8 cellular contexts compared by ENCODE assay signal in genomic region chr12:75437564-75437963, GRCh38. TPM values are rescaled to one million over a fixed set of nuclear protein-coding genes. Genes with fewer than 3 reads are reported as not detected.
DNase-seq lines count a peak whose midpoint lies in the region; ATAC-seq and TF ChIP-seq lines count a peak whose summit lies in the region.

No MANE protein-coding gene starts in this region.

- POLR2A ChIA-PET in A673 (lab: Charles Lee; ENCODE audit: low non-redundant PET): no interaction called here

- H3K27me3 ChIP-seq in A673 (replicated peaks; ENCODE audit: insufficient read depth, low read depth, low read length, poor library complexity) (no peaks in the 10 kb centered on the region), HAP-1 (ENCODE audit: low read depth) (no peaks in the 10 kb centered on the region), GM23338 (ENCODE audit: insufficient read depth) (no peaks in the 10 kb centered on the region), dorsolateral prefrontal cortex (no peaks in the 10 kb centered on the region)

- peaks cover 3% of the 10 kb centered on the region; the same call in 1 of the 3 replicates for H3K4me1 Mint-ChIP-seq in GM23338

- H3K9me2 ChIP-seq in GM23338 (ENCODE audit: insufficient read depth): 0 out of 2 replicates have a peak, but pooled peaks cover 11% of the 10 kb centered on the region

- H3K4me2 ChIP-seq in GM23338: no peak overlapping the region

- peaks cover 36% of the 10 kb centered on the region for H3K36me3 Mint-ChIP-seq in GM23338 (ENCODE audit: low read depth)

- intact Hi-C loops in A673 (cut with micrococcal nuclease; ENCODE audit: unreplicated experiment) (no loop called here), dorsolateral prefrontal cortex (cut with DNase I) (no loop called here)

- TF ChIP-seq POLR2A in NB4 (IDR thresholded peaks at IDR 0.05; ENCODE audit: extremely low read depth, insufficient read length): no peak

- no peak overlapping the region for H3K4me3 Mint-ChIP-seq in GM23338

- no peak overlapping the region for H3K4me3 ChIP-seq in A673 (ENCODE audit: low read depth, low read length, poor library complexity, severe bottlenecking)
- no peak overlapping the region for H3K4me3 ChIP-seq in NB4 (ENCODE audit: low read depth, low read length)
- H3K4me3 ChIP-seq in HAP-1: no peak overlapping the region
- no peak overlapping the region for H3K4me3 ChIP-seq in GM23338
- H3K4me3 ChIP-seq in dorsolateral prefrontal cortex: no peak overlapping the region

- H3F3A ChIP-seq in GM23338 (replicated peaks; ENCODE audit: low read depth): no peaks in the 10 kb centered on the region

- BruUV-seq in A673 (replicated peaks; lab: Mats Ljungman, UMichigan): no TSS peak

- H3K27ac ChIP-seq in A673 (ENCODE audit: low read depth, low read length, poor library complexity, severe bottlenecking) (no peak overlapping the region), GM23338 (ENCODE audit: low read depth) (no peak overlapping the region), dorsolateral prefrontal cortex (no peak overlapping the region)

- ATAC-seq in GM18858 (IDR thresholded peaks at IDR 0.05; ENCODE audit: unreplicated experiment) (peak; percentile 58), esophagus mucosa (peak; percentile 31), GM23338 (no peak)

- H3K9me3 Mint-ChIP-seq in GM23338: peaks cover 58% of the 10 kb centered on the region

- peaks cover 5% of the 10 kb centered on the region for H3K27me3 Mint-ChIP-seq in GM23338 (ENCODE audit: insufficient read depth, low read depth, poor library complexity)

- TF ChIP-seq CTCF in A673 (conservative IDR thresholded peaks at IDR 0.05; ENCODE audit: low read depth, low read length): 0 out of 2 replicates have a peak, but pooled peaks have one; percentile 23
- TF ChIP-seq CTCF in NB4 (IDR thresholded peaks at IDR 0.05; ENCODE audit: low read depth, low read length): no peak
- TF ChIP-seq CTCF in GM23338 (conservative IDR thresholded peaks at IDR 0.05; ENCODE audit: low read depth in 2 of 2): peak in 1 of 2 experiments; percentile 21; a peak in 1 of 4 replicates
- TF ChIP-seq CTCF in dorsolateral prefrontal cortex (IDR thresholded peaks at IDR 0.05 in 54 of 56, conservative IDR thresholded peaks at IDR 0.05 in 2 of 56; ENCODE audit: low read depth in 1 of 56, partially characterized antibody in 56 of 56): no peak

- H4K20me1 ChIP-seq in GM23338 (replicated peaks; ENCODE audit: insufficient read depth): no peaks in the 10 kb centered on the region

- peak; percentile 19 for DNase-seq in A673 (ENCODE audit: low spot score)
- peak; percentile 21 for DNase-seq in NB4 (ENCODE audit: low read depth)
- no peak for DNase-seq in HAP-1 (ENCODE audit: low spot score in 2 of 2)
- DNase-seq in GM23338 (ENCODE audit: low spot score): no peak
- DNase-seq in dorsolateral prefrontal cortex: no peak
- DNase-seq in GM03348 (ENCODE audit: low spot score): no peak

- no peaks in the 10 kb centered on the region for H3K79me2 ChIP-seq in GM23338 (replicated peaks; ENCODE audit: insufficient read depth)

- H3K4me1 ChIP-seq in A673 (ENCODE audit: insufficient read depth, low read length, poor library complexity, severe bottlenecking) (no peaks in the 10 kb centered on the region), HAP-1 (peaks cover 4% of the 10 kb centered on the region; the same call in 1 of the 2 replicates), GM23338 (ENCODE audit: insufficient read depth) (no peaks in the 10 kb centered on the region)

- H3K9me3 ChIP-seq in A673 (ENCODE audit: low read depth, low read length, poor library complexity, severe bottlenecking): no peaks in the 10 kb centered on the region
- H3K9me3 ChIP-seq in HAP-1: peaks cover 4% of the 10 kb centered on the region

- no peaks in the 10 kb centered on the region for H3K36me3 ChIP-seq in A673 (ENCODE audit: insufficient read depth, low read length, poor library complexity, severe bottlenecking)
- H3K36me3 ChIP-seq in HAP-1 (replicated peaks): no peaks in the 10 kb centered on the region
- no peaks in the 10 kb centered on the region; the same call in none of the 2 replicates for H3K36me3 ChIP-seq in GM23338 (ENCODE audit: insufficient read depth)

- H2AFZ ChIP-seq in GM23338: no peak overlapping the region

- in situ Hi-C loops in HAP-1 (cut with MboI; ENCODE audit: low sequenced_read_pairs): no loop called here

- CTCF ChIA-PET in A673 (lab: Charles Lee): no interaction called here

- no peak overlapping the region for H3K27ac Mint-ChIP-seq in GM23338

TF ChIP-seq in GM23338, 12 proteins besides CTCF, POLR2A, EP300 and RAD21 (continues in another document):
- TF ChIP-seq POLR2AphosphoS5 (IDR thresholded peaks at IDR 0.05; ENCODE audit: low read depth) (no peak), ZNF331 (CRISPR knock-in tag; IDR thresholded peaks at IDR 0.05; ENCODE audit: low read depth) (no peak), REST (IDR thresholded peaks at IDR 0.05; ENCODE audit: unreplicated experiment) (no peak), NANOG (IDR thresholded peaks at IDR 0.05; ENCODE audit: borderline replicate concordance) (no peak), ZNF114 (CRISPR knock-in tag; IDR thresholded peaks at IDR 0.05) (no peak), EZH2 (IDR thresholded peaks at IDR 0.05; ENCODE audit: low read depth, unreplicated experiment) (no peak), STAT1 (IDR thresholded peaks at IDR 0.05; ENCODE audit: unreplicated experiment) (no peak), JUNB (IDR thresholded peaks at IDR 0.05; ENCODE audit: unreplicated experiment) (no peak), CREB1 (CRISPR knock-in tag; IDR thresholded peaks at IDR 0.05; ENCODE audit: low read depth) (no peak)
- TF ChIP-seq, protein P1, sequence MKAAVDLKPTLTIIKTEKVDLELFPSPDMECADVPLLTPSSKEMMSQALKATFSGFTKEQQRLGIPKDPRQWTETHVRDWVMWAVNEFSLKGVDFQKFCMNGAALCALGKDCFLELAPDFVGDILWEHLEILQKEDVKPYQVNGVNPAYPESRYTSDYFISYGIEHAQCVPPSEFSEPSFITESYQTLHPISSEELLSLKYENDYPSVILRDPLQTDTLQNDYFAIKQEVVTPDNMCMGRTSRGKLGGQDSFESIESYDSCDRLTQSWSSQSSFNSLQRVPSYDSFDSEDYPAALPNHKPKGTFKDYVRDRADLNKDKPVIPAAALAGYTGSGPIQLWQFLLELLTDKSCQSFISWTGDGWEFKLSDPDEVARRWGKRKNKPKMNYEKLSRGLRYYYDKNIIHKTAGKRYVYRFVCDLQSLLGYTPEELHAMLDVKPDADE (IDR thresholded peaks at IDR 0.05): no peak

RNA-seq across cellular contexts. Expression of gene GLIPR1, which starts 43.0 kb away (rescaled TPM):
- total RNA-seq in A673 (2021) (11.3 and 19.7 TPM in 2 replicates), esophagus mucosa (4.1 TPM), dorsolateral prefrontal cortex (10 to 100 TPM in 113 of 120 experiments, 1 to 10 TPM in 7; 7.5 to 35.7 (median 20.7) TPM)
- total RNA-seq in GM23338 (2014; rRNA removed; shearing (Covaris generic)): 0.03 and 0.04 TPM in 2 replicates
- 4.8 and 6.1 TPM in 2 replicates for polyA plus RNA-seq in GM23338 (2016; fragmentation: Nextera tagmentation; extraction: Ambion mirVana)

RNA-seq across cellular contexts. Expression of gene GLIPR1L2, which starts 46.7 kb away (rescaled TPM):
- total RNA-seq in A673 (2021) (0.28 TPM in 1 of 2 replicates, not detected in the other), esophagus mucosa (0.24 TPM), dorsolateral prefrontal cortex (10 to 100 TPM in 1 of 120 experiments, 1 to 10 TPM in 118, under 1 TPM in 1; 0.80 to 10.4 (median 3.9) TPM)
- not detected in 2 replicates for total RNA-seq in GM23338 (2014; rRNA removed; shearing (Covaris generic))
- polyA plus RNA-seq in GM23338 (2016; fragmentation: Nextera tagmentation; extraction: Ambion mirVana): 0.08 and 0.12 TPM in 2 replicates

Comparison
In these comparisons a context has a peak if more than half of its experiments do, and no peak if none do; other contexts are left out.
1. DNase-seq: peak in A673 (single experiment) and NB4 (single experiment); none in HAP-1 (0 of 2), GM23338 (single experiment), dorsolateral prefrontal cortex (0 of 10) and GM03348 (single experiment).